Comparison of ENCODE assay signal across 1 cellular context in genomic region chr10:70404036-70404905, GRCh38.
A peak's percentile ranks its signal among the peaks of the same experiment; 100 is the strongest.
TF ChIP-seq lines count a peak whose summit lies in the region.

EIF4EBP2 (plus strand) TSS chr10:70404145; CDS start chr10:70404402, 257 bp downstream.

TF ChIP-seq in HepG2, 621 proteins besides CTCF, POLR2A, EP300 and RAD21 (continued from another document):
- TF ChIP-seq ZNF318 (CRISPR knock-in tag; IDR thresholded peaks at IDR 0.05) (no peak), GMEB2 (CRISPR knock-in tag; IDR thresholded peaks at IDR 0.05; ENCODE audit: low read depth) (no peak), KDM6A (CRISPR knock-in tag; IDR thresholded peaks at IDR 0.05; ENCODE audit: low read depth) (no peak), ZBTB25 (CRISPR knock-in tag; IDR thresholded peaks at IDR 0.05) (no peak), ZNF513 (CRISPR knock-in tag; conservative IDR thresholded peaks at IDR 0.05) (no peak), MLX (CRISPR knock-in tag; IDR thresholded peaks at IDR 0.05) (peak; percentile 69; the same call in 1 of the 2 replicates), SMAD1 (CRISPR knock-in tag; IDR thresholded peaks at IDR 0.05; ENCODE audit: borderline replicate concordance, low read depth) (no peak), BRF2 (CRISPR knock-in tag; IDR thresholded peaks at IDR 0.05) (no peak), ZBTB46 (CRISPR knock-in tag; IDR thresholded peaks at IDR 0.05; ENCODE audit: borderline replicate concordance) (no peak), PAF1 (CRISPR knock-in tag; IDR thresholded peaks at IDR 0.05) (no peak)
